Comparison of ENCODE assay signal across 1 cellular context in genomic region chr17:64219571-64219970, GRCh38.
TF ChIP-seq lines count a peak whose summit lies in the region.

No MANE protein-coding gene starts in this region.

TF ChIP-seq in K562, 482 proteins besides CTCF, POLR2A, EP300 and RAD21 (continued from another document):
- TF ChIP-seq NKRF (IDR thresholded peaks at IDR 0.05; ENCODE audit: borderline replicate concordance) (no peak), HMBOX1 (IDR thresholded peaks at IDR 0.05) (no peak), DPF2 (IDR thresholded peaks at IDR 0.05) (peak; percentile 75), ZEB2 (IDR thresholded peaks at IDR 0.05) (peak; percentile 87; the same call in 1 of the 2 replicates), KLF16 (IDR thresholded peaks at IDR 0.05) (no peak), CREM (IDR thresholded peaks at IDR 0.05; ENCODE audit: low read depth) (peak; percentile 52), HDAC2 (IDR thresholded peaks at IDR 0.05) (0 out of 2 replicates have a peak, but pooled peaks have one; percentile 42), TCF3 (CRISPR knock-in tag; IDR thresholded peaks at IDR 0.05) (peak; percentile 64), E2F8 (IDR thresholded peaks at IDR 0.05; ENCODE audit: low read depth, partially characterized antibody) (no peak), CBFA2T2 (conservative IDR thresholded peaks at IDR 0.05) (peak; percentile 50; the same call in 1 of the 2 replicates), CBFA2T3 (IDR thresholded peaks at IDR 0.05) (peak; percentile 76), NFIC (IDR thresholded peaks at IDR 0.05) (peak; percentile 33; the same call in 1 of the 2 replicates), SMARCA4 (IDR thresholded peaks at IDR 0.05) (peak; percentile 73), SNAPC5 (CRISPR knock-in tag; IDR thresholded peaks at IDR 0.05) (no peak), TAL1 (IDR thresholded peaks at IDR 0.05) (peak; percentile 52), CTBP1 (IDR thresholded peaks at IDR 0.05; ENCODE audit: borderline replicate concordance) (peak; percentile 62; the same call in 1 of the 2 replicates), ZNF583 (CRISPR knock-in tag; IDR thresholded peaks at IDR 0.05) (no peak), PRDM10 (IDR thresholded peaks at IDR 0.05; ENCODE audit: partially characterized antibody) (peak; percentile 26), TEAD4 (IDR thresholded peaks at IDR 0.05; ENCODE audit: low read length) (peak; percentile 47; the same call in 1 of the 2 replicates), TEAD4 (CRISPR knock-in tag; IDR thresholded peaks at IDR 0.05; ENCODE audit: borderline replicate concordance) (no peak), GATA2 (CRISPR knock-in tag; IDR thresholded peaks at IDR 0.05) (peak; percentile 71; the same call in 1 of the 2 replicates), TFAP4 (CRISPR knock-in tag; IDR thresholded peaks at IDR 0.05; ENCODE audit: borderline replicate concordance) (no peak)
